26 cellular contexts compared by ENCODE assay signal in genomic region chr15:80768158-80768557, GRCh38.
"Had no signal": no experiment of that assay in that cellular context is flagged by ENCODE, and none has a peak within 500 bp of the region (broad histone marks: within the 10 kb centered on the region; RNA-seq: fewer than 3 reads in every experiment).

No MANE protein-coding gene starts in this region.

- H3K36me3 Mint-ChIP-seq: natural killer cell; neural progenitor cell; stimulated activated memory B cell treated with anti-CD40 and anti-IgM and Interleukin-4, amounts not matched to agents 10 μg/mL and 1 μg/mL and 100 μg/mL, for 72 hours had no signal

- H3K4me3 ChIP-seq: neural progenitor cell, ovary, psoas muscle, right lobe of liver, sigmoid colon, stomach, thoracic aorta, thyroid gland, tibial nerve, upper lobe of left lung, vagina had no signal

- H2AFZ ChIP-seq: neural progenitor cell, parathyroid adenoma had no signal

- H3K27me3 Mint-ChIP-seq: stimulated activated naive CD8-positive, alpha-beta T cell treated with anti-CD3 and anti-CD28 coated beads, Interleukin-15, Interleukin-2, amounts not matched to agents 100 ng/mL and 50 ng/mL, for 24 hours had no signal

- H3K36me3 ChIP-seq: neural progenitor cell, ovary, right lobe of liver, sigmoid colon, stomach, thoracic aorta, thyroid gland, tibial nerve, upper lobe of left lung, vagina had no signal

- H3K27me3 ChIP-seq: neural progenitor cell, ovary, right lobe of liver, sigmoid colon, stomach, thyroid gland, tibial nerve, upper lobe of left lung, vagina had no signal

- ATAC-seq: natural killer cell; psoas muscle; right cardiac atrium; stimulated activated memory B cell treated with anti-CD40 and anti-IgM and Interleukin-4, amounts not matched to agents 10 μg/mL and 1 μg/mL and 100 μg/mL, for 72 hours had no signal

- H3K4me3 Mint-ChIP-seq: natural killer cell; nephron; neural progenitor cell; stimulated activated memory B cell treated with anti-CD40 and anti-IgM and Interleukin-4, amounts not matched to agents 10 μg/mL and 1 μg/mL and 100 μg/mL, for 72 hours; stimulated activated naive CD8-positive, alpha-beta T cell treated with anti-CD3 and anti-CD28 coated beads, Interleukin-15, Interleukin-2, amounts not matched to agents 100 ng/mL and 50 ng/mL, for 24 hours had no signal

- H3K27ac Mint-ChIP-seq: natural killer cell; nephron; neural progenitor cell; progenitor cell of endocrine pancreas; stimulated activated memory B cell treated with anti-CD40 and anti-IgM and Interleukin-4, amounts not matched to agents 10 μg/mL and 1 μg/mL and 100 μg/mL, for 72 hours; stimulated activated naive CD8-positive, alpha-beta T cell treated with anti-CD3 and anti-CD28 coated beads, Interleukin-15, Interleukin-2, amounts not matched to agents 100 ng/mL and 50 ng/mL, for 24 hours had no signal

- H3K4me1 ChIP-seq: neural progenitor cell, parathyroid adenoma, psoas muscle, right lobe of liver, sigmoid colon, stomach, thyroid gland, tibial nerve, upper lobe of left lung, vagina had no signal

- H3K4me2 ChIP-seq: neural progenitor cell had no signal

- H3K9me3 ChIP-seq: ovary, psoas muscle, right lobe of liver, sigmoid colon, stomach, thoracic aorta, thyroid gland, tibial nerve, upper lobe of left lung, vagina had no signal

- H3K9ac ChIP-seq: neural progenitor cell, parathyroid adenoma had no signal

- H3K4me1 Mint-ChIP-seq: nephron; stimulated activated memory B cell treated with anti-CD40 and anti-IgM and Interleukin-4, amounts not matched to agents 10 μg/mL and 1 μg/mL and 100 μg/mL, for 72 hours had no signal

- H3K9me3 Mint-ChIP-seq: natural killer cell; nephron; neural progenitor cell; stimulated activated memory B cell treated with anti-CD40 and anti-IgM and Interleukin-4, amounts not matched to agents 10 μg/mL and 1 μg/mL and 100 μg/mL, for 72 hours; stimulated activated naive CD8-positive, alpha-beta T cell treated with anti-CD3 and anti-CD28 coated beads, Interleukin-15, Interleukin-2, amounts not matched to agents 100 ng/mL and 50 ng/mL, for 24 hours had no signal

- DNase-seq: natural killer cell; occipital lobe; ovary; posterior cingulate gyrus; psoas muscle; right cardiac atrium; right lobe of liver; sigmoid colon; small intestine; stimulated activated CD4-positive, alpha-beta T cell treated with anti-CD3 and anti-CD28 coated beads, Interleukin-15, amount 100 ng/mL, for 24 hours; stimulated activated CD4-positive, alpha-beta T cell treated with anti-CD3 and anti-CD28 coated beads, Interleukin-4, amount 100 ng/mL, for 1 hour; stimulated activated CD4-positive, alpha-beta T cell treated with anti-CD3 and anti-CD28 coated beads, Interleukin-4, amount 100 ng/mL, for 4 hours; stimulated activated CD8-positive, alpha-beta memory T cell treated with anti-CD3 and anti-CD28 coated beads, Interleukin-4, amount 100 ng/mL, for 48 hours; stimulated activated naive CD4-positive, alpha-beta T cell treated with Interleukin-2 at 50 U/mL for 16 hours; stomach; thyroid gland; upper lobe of left lung had no signal

- H3K79me2 ChIP-seq: parathyroid adenoma had no signal

- H3K27ac ChIP-seq: neural progenitor cell, ovary, parathyroid adenoma, psoas muscle, right lobe of liver, sigmoid colon, stomach, thoracic aorta, thyroid gland, tibial nerve, upper lobe of left lung, vagina had no signal
